ENCODE assay signal across 8 cellular contexts in the genomic region with DNA sequence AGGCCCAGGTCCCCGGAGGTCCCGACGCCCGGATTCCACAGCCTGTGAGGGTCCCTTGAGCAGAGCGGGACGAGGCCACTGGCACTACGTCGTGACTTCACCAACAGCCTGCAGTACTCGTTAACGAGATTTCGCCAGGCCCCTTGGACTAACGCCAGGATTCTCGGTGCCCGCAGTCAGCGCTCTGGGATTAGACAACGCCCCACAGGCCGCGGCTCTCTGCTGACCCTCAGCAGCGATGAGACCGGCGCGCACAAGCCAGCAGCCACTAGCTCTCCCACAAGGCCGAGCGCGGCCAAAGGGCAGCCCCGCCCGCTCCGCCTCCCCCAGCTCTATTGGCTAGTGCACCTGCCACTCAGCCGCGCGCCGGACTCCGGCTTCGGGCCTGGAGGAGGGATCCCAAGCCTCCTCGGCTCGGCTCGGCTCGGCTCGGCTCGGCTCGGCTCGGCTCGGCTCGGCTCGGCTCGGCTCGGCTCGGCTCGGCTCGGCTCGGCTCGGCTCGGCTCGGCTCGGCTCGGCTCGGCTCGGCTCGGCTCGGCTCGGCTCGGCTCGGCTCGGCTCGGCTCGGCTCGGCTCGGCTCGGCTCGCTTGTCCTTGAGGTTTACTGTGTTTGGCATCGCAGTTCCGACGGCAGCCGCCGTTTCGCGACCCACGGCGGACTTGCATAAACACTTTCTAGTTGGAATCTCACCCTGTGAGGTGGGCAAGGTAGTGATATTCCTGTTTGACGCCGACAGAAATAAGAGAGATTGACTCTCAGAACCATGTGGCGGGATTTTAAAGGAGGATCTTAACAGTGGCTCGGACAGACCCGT.
DNase-seq lines count a peak whose midpoint lies in the region; ATAC-seq and TF ChIP-seq lines count a peak whose summit lies in the region.

No MANE protein-coding gene starts in this region.

- no peaks in the 10 kb centered on the region for H3K79me2 ChIP-seq in fibroblast of lung (ENCODE audit: control insufficient read depth, insufficient read depth, low read length)

- POLR2A ChIA-PET in Panc1 (lab: Charles Lee) = no interaction called here
- POLR2A ChIA-PET in naive thymus-derived CD4-positive, alpha-beta T cell (lab: Charles Lee) = interaction anchor here (1.0 to 1.4 kb wide), 2 partner anchors 50 to 132 kb away, joined by 4 to 5 read pairs; no protein-coding TSS in a partner anchor

- peak overlapping the region; percentile 94 for H2AFZ ChIP-seq in fibroblast of lung (ENCODE audit: low read length)

- peak overlapping the region; percentile 86 for H3K9ac ChIP-seq in fibroblast of lung (ENCODE audit: insufficient read depth, low read length)

- ATAC-seq in GM21723 (IDR thresholded peaks at IDR 0.05; ENCODE audit: unreplicated experiment) (peak; percentile 100), Panc1 (peak; percentile 100)
- ATAC-seq in naive thymus-derived CD4-positive, alpha-beta T cell = peak; percentile 99
- peak; percentile 99 for ATAC-seq in stimulated activated naive B cell treated with anti-CD40 and anti-IgM and Interleukin-4, amounts not matched to agents 10 μg/mL and 1 μg/mL and 100 μg/mL, for 72 hours (replicated peaks)

- H3K27me3 ChIP-seq in Panc1 (ENCODE audit: control insufficient read depth, insufficient read depth, low read length) (0 out of 2 replicates have a peak, but pooled peaks cover 2% of the 10 kb centered on the region), fibroblast of lung (ENCODE audit: control insufficient read depth, insufficient read depth, low read length) (no peaks in the 10 kb centered on the region)
- H3K27me3 ChIP-seq in naive thymus-derived CD4-positive, alpha-beta T cell (ENCODE audit: control insufficient read depth in 2 of 2, insufficient read depth in 2 of 2, low read length in 2 of 2) = peaks cover 0 to 3% of the 10 kb centered on the region in 2 donors

- peak; percentile 70 for DNase-seq in DMS79 (lab: John Stamatoyannopoulos, UW)
- DNase-seq in KBM-7 = peak; percentile 96
- DNase-seq in Panc1 (ENCODE audit: low read depth, low spot score) = peak; percentile 50
- DNase-seq in activated T-helper 1 cell treated with anti-CD3 and anti-CD28 coated beads, Interleukin-2, amount 50 U/mL, for 16 hours (ENCODE audit: low read depth in 1 of 2, low spot score in 1 of 2) = peak; percentile 89 to 91
- DNase-seq in fibroblast of lung (ENCODE audit: low read depth in 2 of 2) = peak; percentile 92 to 97
- DNase-seq in naive thymus-derived CD4-positive, alpha-beta T cell = peak; percentile 81 to 99 (median 88)
- peak; percentile 99 for DNase-seq in stimulated activated naive B cell treated with anti-CD40 and anti-IgM and Interleukin-4, amounts not matched to agents 10 μg/mL and 1 μg/mL and 100 μg/mL, for 72 hours

- intact Hi-C loops in Panc1 (cut with micrococcal nuclease; ENCODE audit: unreplicated experiment) = no loop called here
- intact Hi-C loops in naive thymus-derived CD4-positive, alpha-beta T cell (cut with micrococcal nuclease) = loop anchor here (1.0 to 10.0 kb wide), 15 partner anchors 49 to 1867 kb away; a partner anchor contains a TSS

- H3K27ac Mint-ChIP-seq in naive thymus-derived CD4-positive, alpha-beta T cell = peak overlapping the region; percentile 76 to 98 (median 95)
- peak overlapping the region; percentile 94 for H3K27ac Mint-ChIP-seq in stimulated activated naive B cell treated with anti-CD40 and anti-IgM and Interleukin-4, amounts not matched to agents 10 μg/mL and 1 μg/mL and 100 μg/mL, for 72 hours

- H3K4me2 ChIP-seq in fibroblast of lung (ENCODE audit: extremely low read depth, insufficient read depth, low read length) = peak overlapping the region; percentile 95

- peaks cover 0 to 51% (median 7%) of the 10 kb centered on the region in 5 donors for H3K27me3 Mint-ChIP-seq in naive thymus-derived CD4-positive, alpha-beta T cell
- H3K27me3 Mint-ChIP-seq in stimulated activated naive B cell treated with anti-CD40 and anti-IgM and Interleukin-4, amounts not matched to agents 10 μg/mL and 1 μg/mL and 100 μg/mL, for 72 hours = no peaks in the 10 kb centered on the region

- peaks cover 6 to 23% (median 17%) of the 10 kb centered on the region in 7 donors for H3K4me1 Mint-ChIP-seq in naive thymus-derived CD4-positive, alpha-beta T cell
- H3K4me1 Mint-ChIP-seq in stimulated activated naive B cell treated with anti-CD40 and anti-IgM and Interleukin-4, amounts not matched to agents 10 μg/mL and 1 μg/mL and 100 μg/mL, for 72 hours = peaks cover 15 to 31% of the 10 kb centered on the region in 2 donors

- peak overlapping the region; percentile 84 to 97 (median 92) for H3K4me3 Mint-ChIP-seq in naive thymus-derived CD4-positive, alpha-beta T cell
- peak overlapping the region; percentile 90 to 91 for H3K4me3 Mint-ChIP-seq in stimulated activated naive B cell treated with anti-CD40 and anti-IgM and Interleukin-4, amounts not matched to agents 10 μg/mL and 1 μg/mL and 100 μg/mL, for 72 hours

- H3K27ac ChIP-seq in Panc1 (ENCODE audit: low read length) (peak overlapping the region; percentile 92), fibroblast of lung (ENCODE audit: insufficient read depth, low read length) (peak overlapping the region; percentile 94)
- H3K27ac ChIP-seq in naive thymus-derived CD4-positive, alpha-beta T cell (ENCODE audit: low read depth, low read length) = peak overlapping the region; percentile 82

- H3K4me1 ChIP-seq in Panc1 (ENCODE audit: control insufficient read depth, insufficient read depth, low read length) (peaks cover 5% of the 10 kb centered on the region; the same call in 1 of the 2 replicates), fibroblast of lung (ENCODE audit: control insufficient read depth, extremely low read depth, insufficient read depth, low read length) (peaks cover 8% of the 10 kb centered on the region)
- H3K4me1 ChIP-seq in naive thymus-derived CD4-positive, alpha-beta T cell (ENCODE audit: control insufficient read depth in 2 of 2, insufficient read depth in 2 of 2, low read length in 2 of 2) = peaks cover 5% of the 10 kb centered on the region in 2 donors

- TF ChIP-seq CTCF in Panc1 (IDR thresholded peaks at IDR 0.05) (no peak), fibroblast of lung (conservative IDR thresholded peaks at IDR 0.05 in 1 of 2, IDR thresholded peaks at IDR 0.05 in 1 of 2; ENCODE audit: low read depth in 1 of 2, low read length in 2 of 2) (no peak)

- H3K36me3 ChIP-seq in Panc1 (ENCODE audit: control insufficient read depth, insufficient read depth, low read length) (no peaks in the 10 kb centered on the region), fibroblast of lung (ENCODE audit: control insufficient read depth, insufficient read depth, low read length) (no peaks in the 10 kb centered on the region)
- no peaks in the 10 kb centered on the region for H3K36me3 ChIP-seq in naive thymus-derived CD4-positive, alpha-beta T cell (ENCODE audit: control insufficient read depth in 2 of 3, insufficient read depth in 3 of 3, low read length in 3 of 3)

- peak overlapping the region; percentile 60 to 70 for H3K4me3 ChIP-seq in Panc1 (ENCODE audit: low read depth in 2 of 2, low read length in 2 of 2)
- peak overlapping the region; percentile 62 to 87 (median 74) for H3K4me3 ChIP-seq in fibroblast of lung (replicated peaks in 1 of 4; ENCODE audit: control extremely low read depth in 1 of 4, insufficient read depth in 1 of 4, low read depth in 3 of 4, low read length in 4 of 4)
- peak overlapping the region; percentile 89 for H3K4me3 ChIP-seq in naive thymus-derived CD4-positive, alpha-beta T cell (ENCODE audit: low read length)

- in situ Hi-C loops in KBM-7 (cut with MboI; ENCODE audit: low pct_unique_long_range_greater_than_20kb, low sequenced_read_pairs) = no loop called here
- in situ Hi-C loops in Panc1 (cut with HindIII; ENCODE audit: low pct_unique_long_range_greater_than_20kb, low sequenced_read_pairs) = no loop called here

- no peaks in the 10 kb centered on the region for H4K20me1 ChIP-seq in fibroblast of lung (ENCODE audit: control insufficient read depth, extremely low read depth, insufficient read depth, low read length)

- H3K9me3 ChIP-seq in Panc1 (ENCODE audit: control insufficient read depth, insufficient read depth, low read depth, low read length) (no peaks in the 10 kb centered on the region), fibroblast of lung (ENCODE audit: control insufficient read depth, insufficient read depth, low read depth, low read length) (no peaks in the 10 kb centered on the region)
- no peaks in the 10 kb centered on the region for H3K9me3 ChIP-seq in naive thymus-derived CD4-positive, alpha-beta T cell (ENCODE audit: control insufficient read depth in 2 of 3, low read length in 3 of 3)

- CTCF ChIA-PET in Panc1 (lab: Charles Lee) = interaction anchor here (0.7 kb wide), 1 partner anchor 1166 kb away, joined by 5 read pairs; no protein-coding TSS in a partner anchor
- CTCF ChIA-PET in naive thymus-derived CD4-positive, alpha-beta T cell (lab: Charles Lee) = no interaction called here

- no peaks in the 10 kb centered on the region for H3K36me3 Mint-ChIP-seq in naive thymus-derived CD4-positive, alpha-beta T cell
- no peaks in the 10 kb centered on the region for H3K36me3 Mint-ChIP-seq in stimulated activated naive B cell treated with anti-CD40 and anti-IgM and Interleukin-4, amounts not matched to agents 10 μg/mL and 1 μg/mL and 100 μg/mL, for 72 hours

- peaks cover 0 to 1% (median 0%) of the 10 kb centered on the region in 11 donors for H3K9me3 Mint-ChIP-seq in naive thymus-derived CD4-positive, alpha-beta T cell
- H3K9me3 Mint-ChIP-seq in stimulated activated naive B cell treated with anti-CD40 and anti-IgM and Interleukin-4, amounts not matched to agents 10 μg/mL and 1 μg/mL and 100 μg/mL, for 72 hours = peaks cover 5 to 7% of the 10 kb centered on the region in 2 donors

- no TSS peak for BruUV-seq in Panc1 (replicated peaks; lab: Mats Ljungman, UMichigan)

Comparison
In these comparisons a context has a peak if more than half of its experiments do, and no peak if none do; other contexts are left out.
1. Peak in every context shown above with its lines: DNase-seq, ATAC-seq, H3K4me3 ChIP-seq and H3K27ac ChIP-seq.